In the genomic region with DNA sequence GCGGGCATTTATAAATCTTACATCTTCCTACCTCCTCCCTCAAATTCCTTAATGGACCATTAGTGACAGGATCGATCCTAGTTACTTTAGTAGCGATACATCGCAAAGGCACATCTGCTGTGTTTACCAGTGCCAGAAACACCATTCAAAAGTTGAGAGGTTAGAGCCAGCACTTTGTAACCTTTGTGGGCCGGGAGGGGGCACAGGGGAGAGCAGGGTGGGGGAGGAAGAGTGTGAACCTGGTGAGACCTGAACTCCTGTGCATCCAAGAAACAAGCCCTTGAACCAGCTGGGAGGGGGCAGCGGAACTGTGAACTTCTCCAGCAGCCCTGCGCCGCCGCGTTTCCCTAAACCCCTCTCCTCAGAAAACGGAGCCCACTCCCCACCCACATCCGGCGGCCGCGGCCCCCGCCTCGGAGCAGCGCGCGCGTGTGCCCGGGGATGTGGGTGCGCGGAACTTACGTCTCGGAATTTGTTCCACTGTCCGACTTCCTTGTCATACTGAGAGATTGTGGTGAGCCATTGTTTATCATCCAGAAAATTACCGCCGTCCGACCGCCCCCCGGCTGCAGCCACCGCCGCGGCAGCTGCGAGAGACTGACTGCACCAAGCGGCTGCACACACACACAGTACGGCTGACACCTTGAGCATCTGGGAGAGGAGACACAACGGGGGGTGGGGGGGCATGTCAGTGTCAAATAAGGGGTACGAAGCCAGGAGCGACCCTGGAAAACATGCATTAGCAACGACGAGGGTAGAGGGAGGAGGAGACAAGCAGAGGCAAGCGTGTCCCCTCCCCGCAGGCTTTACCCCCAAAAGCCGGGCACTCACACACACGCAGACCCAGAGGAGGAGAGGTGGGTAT, we compare ENCODE assay signal across 8 cellular contexts. TPM values are rescaled to one million over a fixed set of nuclear protein-coding genes. Genes with fewer than 3 reads are reported as not detected.
DNase-seq lines count a peak whose midpoint lies in the region; ATAC-seq and TF ChIP-seq lines count a peak whose summit lies in the region.

No MANE protein-coding gene starts in this region.

- H3K4me1 ChIP-seq in IMR-90 (ENCODE audit: control insufficient read depth, insufficient read depth, low read length) (no peaks in the 10 kb centered on the region), suprapubic skin (peaks cover 18% of the 10 kb centered on the region)

- no TSS peak for BruUV-seq in IMR-90 (replicated peaks; lab: Mats Ljungman, UMichigan)

- H3K27ac ChIP-seq in IMR-90 (ENCODE audit: insufficient read depth, low read length) (no peak overlapping the region), brain microvascular endothelial cell (no peak overlapping the region), suprapubic skin (no peak overlapping the region)

- H3K14ac ChIP-seq in IMR-90 (replicated peaks; ENCODE audit: low read depth, low read length), result no peak overlapping the region

- WGBS in IMR-90 (ENCODE audit: extremely low coverage in 2 of 2, insufficient read length in 1 of 2), 2 experiments, result 20% methylated on average over 2 of the region's 47 CpGs; no CpG with 5 or more reads in 1 of the 2 experiments
- 3% methylated on average over 28 of the region's 47 CpGs for WGBS in suprapubic skin

- H3K9ac ChIP-seq in IMR-90 (ENCODE audit: low read depth, low read length), result no peak overlapping the region

- H4K91ac ChIP-seq in IMR-90 (ENCODE audit: insufficient read depth, low read depth, low read length), result no peak overlapping the region

- H3K9me3 ChIP-seq in IMR-90 (ENCODE audit: control insufficient read depth, insufficient read depth, low read length), result no peaks in the 10 kb centered on the region
- no peaks in the 10 kb centered on the region for H3K9me3 ChIP-seq in suprapubic skin

- in situ Hi-C loops in IMR-90 (cut with MboI; ENCODE audit: low sequenced_read_pairs), result no loop called here
- in situ Hi-C loops in brain microvascular endothelial cell (cut with HindIII; ENCODE audit: low pct_ligation_motif_present, low sequenced_read_pairs), result no loop called here

- H3K36me3 ChIP-seq in IMR-90 (ENCODE audit: control insufficient read depth, insufficient read depth, low read length) (no peaks in the 10 kb centered on the region), brain microvascular endothelial cell (replicated peaks) (no peaks in the 10 kb centered on the region), suprapubic skin (no peaks in the 10 kb centered on the region)

- no peak overlapping the region for H4K8ac ChIP-seq in IMR-90 (ENCODE audit: low read depth in 2 of 2, low read length in 2 of 2)

- peak overlapping the region; percentile 72 for H2AFZ ChIP-seq in IMR-90 (replicated peaks; ENCODE audit: low read length, poor library complexity)

- H4K20me1 ChIP-seq in IMR-90 (ENCODE audit: insufficient read depth, low read length), result no peaks in the 10 kb centered on the region

- peaks cover 7% of the 10 kb centered on the region; the same call in 1 of the 2 replicates for H3K27me3 ChIP-seq in IMR-90 (ENCODE audit: control insufficient read depth, insufficient read depth, low read length)
- H3K27me3 ChIP-seq in brain microvascular endothelial cell (replicated peaks), result peaks cover 16% of the 10 kb centered on the region
- H3K27me3 ChIP-seq in suprapubic skin, result peaks cover 29% of the 10 kb centered on the region

- POLR2A ChIA-PET in IMR-90 (lab: Charles Lee; ENCODE audit: unreplicated experiment), result no interaction called here

- dilution Hi-C loops in IMR-90 (cut with HindIII; ENCODE audit: low sequenced_read_pairs, unreplicated experiment), result no loop called here

- H3K4me3 ChIP-seq in IMR-90 (ENCODE audit: insufficient read depth, low read depth, low read length) (peak overlapping the region; percentile 37), brain microvascular endothelial cell (ENCODE audit: low read depth, low read length) (peak overlapping the region; percentile 68), suprapubic skin (peak overlapping the region; percentile 44)

- H3K23ac ChIP-seq in IMR-90 (ENCODE audit: low read depth, low read length), result no peak overlapping the region

- no peak for TF ChIP-seq RAD21 in IMR-90 (IDR thresholded peaks at IDR 0.05; ENCODE audit: low read length)

- peak overlapping the region; percentile 78 for H3K4me2 ChIP-seq in IMR-90 (ENCODE audit: low read depth, low read length)

- no peak overlapping the region for H2AK5ac ChIP-seq in IMR-90 (ENCODE audit: low read depth, low read length)

- no peak overlapping the region for H2BK5ac ChIP-seq in IMR-90 (ENCODE audit: low read depth, low read length, poor library complexity, severe bottlenecking)

- no peaks in the 10 kb centered on the region for H3K79me1 ChIP-seq in IMR-90 (ENCODE audit: low read depth in 1 of 2, low read length in 2 of 2)

- H3K56ac ChIP-seq in IMR-90 (ENCODE audit: extremely low read depth, insufficient read depth, low read length), result no peak overlapping the region

- ATAC-seq in IMR-90 (ENCODE audit: low read depth), result no peak

- no peaks in the 10 kb centered on the region for H3K9me1 ChIP-seq in IMR-90 (ENCODE audit: insufficient read depth, low read length)

- no peak for TF ChIP-seq EP300 in suprapubic skin (IDR thresholded peaks at IDR 0.05)

- peak overlapping the region; percentile 57 for H2AK9ac ChIP-seq in IMR-90 (replicated peaks; ENCODE audit: low read depth, low read length, poor library complexity)

- H2BK120ac ChIP-seq in IMR-90 (ENCODE audit: low read depth, low read length), result no peak overlapping the region

- no peak overlapping the region for H3K18ac ChIP-seq in IMR-90 (ENCODE audit: low read depth, low read length)

- H2BK15ac ChIP-seq in IMR-90 (ENCODE audit: low read depth, low read length), result no peak overlapping the region

- CTCF ChIA-PET in IMR-90 (lab: Yijun Ruan, JAX), result no interaction called here

- no peak for TF ChIP-seq POLR2A in IMR-90 (IDR thresholded peaks at IDR 0.05; ENCODE audit: low read depth, low read length)
- TF ChIP-seq POLR2A in suprapubic skin (IDR thresholded peaks at IDR 0.05), result no peak

- no peak overlapping the region for H2BK20ac ChIP-seq in IMR-90 (ENCODE audit: low read depth, low read length)

- no peak overlapping the region for H4K5ac ChIP-seq in IMR-90 (ENCODE audit: low read depth, low read length)

- intact Hi-C loops in IMR-90 (cut with micrococcal nuclease), result no loop called here

- DNase-seq in NOMO-1 treated with DMSO at 0.1 percent for 48 hours (lab: John Stamatoyannopoulos, UW; ENCODE audit: unreplicated experiment) (peak; percentile 25), NOMO-1 treated with dmso at 0.1 percent for 144 hours (lab: John Stamatoyannopoulos, UW; ENCODE audit: unreplicated experiment) (no peak), IMR-90 (no peak), brain microvascular endothelial cell (peak; percentile 2), left kidney (ENCODE audit: low read depth, low spot score) (peak; percentile 73), suprapubic skin (ENCODE audit: low spot score in 2 of 2) (no peak), AG08395 (ENCODE audit: low spot score) (no peak), NCI-H1694 (lab: John Stamatoyannopoulos, UW) (no peak)

- TF ChIP-seq CTCF in IMR-90 (conservative IDR thresholded peaks at IDR 0.05; ENCODE audit: low read depth, low read length) (no peak), brain microvascular endothelial cell (IDR thresholded peaks at IDR 0.05; ENCODE audit: low read depth, low read length, missing control alignments) (no peak), suprapubic skin (IDR thresholded peaks at IDR 0.05) (no peak)

- no peak overlapping the region for H3K4ac ChIP-seq in IMR-90 (ENCODE audit: low read depth, low read length)

TF ChIP-seq in IMR-90, 13 proteins besides CTCF, POLR2A, EP300 and RAD21:
- TF ChIP-seq BHLHE40 (IDR thresholded peaks at IDR 0.05; ENCODE audit: low read depth, low read length), result no peak
- no peak for TF ChIP-seq RCOR1 (IDR thresholded peaks at IDR 0.05; ENCODE audit: insufficient replicate concordance, low read length)
- TF ChIP-seq, protein P1, sequence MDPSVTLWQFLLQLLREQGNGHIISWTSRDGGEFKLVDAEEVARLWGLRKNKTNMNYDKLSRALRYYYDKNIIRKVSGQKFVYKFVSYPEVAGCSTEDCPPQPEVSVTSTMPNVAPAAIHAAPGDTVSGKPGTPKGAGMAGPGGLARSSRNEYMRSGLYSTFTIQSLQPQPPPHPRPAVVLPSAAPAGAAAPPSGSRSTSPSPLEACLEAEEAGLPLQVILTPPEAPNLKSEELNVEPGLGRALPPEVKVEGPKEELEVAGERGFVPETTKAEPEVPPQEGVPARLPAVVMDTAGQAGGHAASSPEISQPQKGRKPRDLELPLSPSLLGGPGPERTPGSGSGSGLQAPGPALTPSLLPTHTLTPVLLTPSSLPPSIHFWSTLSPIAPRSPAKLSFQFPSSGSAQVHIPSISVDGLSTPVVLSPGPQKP (IDR thresholded peaks at IDR 0.05; ENCODE audit: borderline replicate concordance, low read depth, low read length), result no peak
- no peak for TF ChIP-seq NFE2L2 (IDR thresholded peaks at IDR 0.05; ENCODE audit: low read depth, low read length)
- TF ChIP-seq MXI1 (IDR thresholded peaks at IDR 0.05; ENCODE audit: borderline replicate concordance, low read depth, low read length), result no peak
- no peak for TF ChIP-seq MAZ (IDR thresholded peaks at IDR 0.05; ENCODE audit: borderline replicate concordance, low read depth, low read length)
- no peak for TF ChIP-seq RFX5 (IDR thresholded peaks at IDR 0.05; ENCODE audit: low read depth, low read length)
- TF ChIP-seq SMC3 (IDR thresholded peaks at IDR 0.05; ENCODE audit: low read depth, low read length), result no peak
- TF ChIP-seq CEBPB (IDR thresholded peaks at IDR 0.05; ENCODE audit: low read depth, low read length), result no peak
- no peak for TF ChIP-seq MAFK (IDR thresholded peaks at IDR 0.05; ENCODE audit: low read depth, low read length)
- no peak for TF ChIP-seq CHD1 (IDR thresholded peaks at IDR 0.05; ENCODE audit: low read depth, low read length)
- TF ChIP-seq, protein P2, sequence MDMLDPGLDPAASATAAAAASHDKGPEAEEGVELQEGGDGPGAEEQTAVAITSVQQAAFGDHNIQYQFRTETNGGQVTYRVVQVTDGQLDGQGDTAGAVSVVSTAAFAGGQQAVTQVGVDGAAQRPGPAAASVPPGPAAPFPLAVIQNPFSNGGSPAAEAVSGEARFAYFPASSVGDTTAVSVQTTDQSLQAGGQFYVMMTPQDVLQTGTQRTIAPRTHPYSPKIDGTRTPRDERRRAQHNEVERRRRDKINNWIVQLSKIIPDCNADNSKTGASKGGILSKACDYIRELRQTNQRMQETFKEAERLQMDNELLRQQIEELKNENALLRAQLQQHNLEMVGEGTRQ (IDR thresholded peaks at IDR 0.05; ENCODE audit: low read depth, low read length), result no peak
- TF ChIP-seq FOS (IDR thresholded peaks at IDR 0.05; ENCODE audit: low read depth, low read length), result no peak

RNA-seq across cellular contexts. Expression of a gene that starts 0.5 kb away (rescaled TPM):
- not detected in 2 replicates for total RNA-seq in IMR-90 (2012; rRNA removed)
- 0.11 TPM in 1 of 2 replicates, not detected in the other for polyA plus RNA-seq in IMR-90 (2012; rRNA removed)
- polyA plus RNA-seq in IMR-90 (2012; cell fraction: cytosol; rRNA removed), result not detected in 2 replicates
- not detected in 2 replicates for polyA plus RNA-seq in IMR-90 (2012; cell fraction: nucleus; rRNA removed; ENCODE audit: low replicate concordance)
- total RNA-seq in suprapubic skin, result not detected

Comparison
In these comparisons a context has a peak if more than half of its experiments do, and no peak if none do; other contexts are left out.
1. DNase-seq: peak in NOMO-1 treated with DMSO at 0.1 percent for 48 hours (single experiment), brain microvascular endothelial cell (single experiment) and left kidney (single experiment); none in NOMO-1 treated with dmso at 0.1 percent for 144 hours (single experiment), IMR-90 (single experiment), suprapubic skin (0 of 2), AG08395 (single experiment) and NCI-H1694 (single experiment).
2. Peak in every context shown above with its lines, with median percentiles within 50 percentile points of each other: H3K4me3 ChIP-seq.